In genomic region chr10:67839957-67840356, GRCh38 we compare ENCODE assay signal across 31 cellular contexts. TPM values are rescaled to one million over a fixed set of nuclear protein-coding genes. Genes with fewer than 3 reads are reported as not detected.
DNase-seq lines count a peak whose midpoint lies in the region; ATAC-seq, FAIRE-seq and TF ChIP-seq lines count a peak whose summit lies in the region.
"Had no signal": no experiment of that assay in that cellular context is flagged by ENCODE, and none has a peak within 500 bp of the region (broad histone marks: within the 10 kb centered on the region; RNA-seq: fewer than 3 reads in every experiment).

No MANE protein-coding gene starts in this region.

- no peaks in the 10 kb centered on the region for H4K20me1 ChIP-seq in astrocyte (ENCODE audit: insufficient read depth, low read length)
- H4K20me1 ChIP-seq: BLaER1 had no signal

- no peaks in the 10 kb centered on the region for H3K27me3 ChIP-seq in astrocyte (ENCODE audit: insufficient read depth, low read length)
- H3K27me3 ChIP-seq: BLaER1, body of pancreas, SJCRH30, transverse colon had no signal

- no peaks in the 10 kb centered on the region for H3K27me3 Mint-ChIP-seq in astrocyte (ENCODE audit: low read depth, unreplicated experiment)
- H3K27me3 Mint-ChIP-seq: activated CD4-positive, alpha-beta T cell treated with anti-CD3 and anti-CD28 coated beads for 36 hours; activated CD8-positive, alpha-beta T cell treated with anti-CD3 and anti-CD28 coated beads for 36 hours; stimulated activated memory B cell treated with anti-CD40 and anti-IgM and Interleukin-4, amounts not matched to agents 10 μg/mL and 1 μg/mL and 100 μg/mL, for 72 hours had no signal

- H3K79me2 ChIP-seq in astrocyte (ENCODE audit: insufficient read depth, low read length) = no peaks in the 10 kb centered on the region

- no peak overlapping the region for H3K27ac ChIP-seq in astrocyte (ENCODE audit: low read depth, low read length)
- H3K27ac ChIP-seq: BLaER1, body of pancreas, HL-60, SJCRH30, transverse colon, VCaP had no signal

- FAIRE-seq in astrocyte (lab: Jason Lieb, UNC) = no peak

- no peak for TF ChIP-seq CTCF in astrocyte (IDR thresholded peaks at IDR 0.05; ENCODE audit: insufficient read depth, low read depth, low read length)

- H3K4me1 Mint-ChIP-seq in astrocyte (ENCODE audit: low read depth, unreplicated experiment) = no peaks in the 10 kb centered on the region
- H3K4me1 Mint-ChIP-seq: stimulated activated memory B cell treated with anti-CD40 and anti-IgM and Interleukin-4, amounts not matched to agents 10 μg/mL and 1 μg/mL and 100 μg/mL, for 72 hours had no signal

- no peak overlapping the region for H3K4me2 ChIP-seq in astrocyte (ENCODE audit: low read length)
- H3K4me2 ChIP-seq: BLaER1 had no signal

- no peak overlapping the region for H3K4me3 ChIP-seq in astrocyte (ENCODE audit: insufficient read depth, low read depth, low read length)
- H3K4me3 ChIP-seq: BLaER1, body of pancreas, SJCRH30, transverse colon had no signal

- H2AFZ ChIP-seq in astrocyte (ENCODE audit: low read depth, low read length) = no peak overlapping the region

- H3K9ac ChIP-seq in astrocyte (ENCODE audit: low read length) = no peak overlapping the region
- H3K9ac ChIP-seq: BLaER1 had no signal

- H3K4me3 Mint-ChIP-seq in astrocyte (ENCODE audit: unreplicated experiment) = no peak overlapping the region
- H3K4me3 Mint-ChIP-seq: activated CD4-positive, alpha-beta T cell treated with anti-CD3 and anti-CD28 coated beads for 36 hours; activated CD8-positive, alpha-beta T cell treated with anti-CD3 and anti-CD28 coated beads for 36 hours; activated naive CD4-positive, alpha-beta T cell treated with anti-CD3 and anti-CD28 coated beads for 36 hours; activated T-helper 1 cell treated with anti-CD3 and anti-CD28 coated beads, Interleukin-12 subunit alpha, Interleukin-12 subunit beta, Interleukin-2, Interleukin-4 antibody, amounts not matched to agents 30 ng/mL and 10 ng/mL and 1 ng/mL, durations not matched to agents 14 hours and 24 hours and 36 hours; nephron; stimulated activated memory B cell treated with anti-CD40 and anti-IgM and Interleukin-4, amounts not matched to agents 10 μg/mL and 1 μg/mL and 100 μg/mL, for 72 hours had no signal

- H3K36me3 Mint-ChIP-seq in astrocyte (ENCODE audit: low read depth, unreplicated experiment) = no peaks in the 10 kb centered on the region
- H3K36me3 Mint-ChIP-seq: stimulated activated memory B cell treated with anti-CD40 and anti-IgM and Interleukin-4, amounts not matched to agents 10 μg/mL and 1 μg/mL and 100 μg/mL, for 72 hours had no signal

- H3K36me3 ChIP-seq in astrocyte (ENCODE audit: insufficient read depth, low read length) = no peaks in the 10 kb centered on the region
- H3K36me3 ChIP-seq: BLaER1, SJCRH30, transverse colon had no signal

- DNase-seq in HCEC 1CT (peak; percentile 67), NCI-H226 (peak; percentile 32), astrocyte (ENCODE audit: low read depth) (peak; percentile 36), myocyte (ENCODE audit: low read depth) (peak; percentile 5), HPDE6-E6E7 (ENCODE audit: extremely low spot score) (no peak)
- DNase-seq: activated CD4-positive, alpha-beta T cell treated with anti-CD3 and anti-CD28 coated beads for 36 hours; activated CD8-positive, alpha-beta memory T cell treated with anti-CD3 and anti-CD28 coated beads, Interleukin-2, amount 50 U/mL, for 48 hours; activated CD8-positive, alpha-beta T cell treated with anti-CD3 and anti-CD28 coated beads for 36 hours; activated naive CD4-positive, alpha-beta T cell treated with anti-CD3 and anti-CD28 coated beads for 36 hours; body of pancreas; cerebellar nuclear complex; COR-L47; DMS53; GDM1; GOT3; hippocampal formation; NCI-H1417; NCI-H2029; NCI-H526; SJCRH30; SW 1271; transverse colon had no signal

- no peak overlapping the region for H3K27ac Mint-ChIP-seq in astrocyte (ENCODE audit: unreplicated experiment)
- H3K27ac Mint-ChIP-seq: activated CD4-positive, alpha-beta T cell treated with anti-CD3 and anti-CD28 coated beads for 36 hours; activated CD8-positive, alpha-beta T cell treated with anti-CD3 and anti-CD28 coated beads for 36 hours; activated naive CD4-positive, alpha-beta T cell treated with anti-CD3 and anti-CD28 coated beads for 36 hours; activated T-helper 1 cell treated with anti-CD3 and anti-CD28 coated beads, Interleukin-12 subunit alpha, Interleukin-12 subunit beta, Interleukin-2, Interleukin-4 antibody, amounts not matched to agents 30 ng/mL and 10 ng/mL and 1 ng/mL, durations not matched to agents 14 hours and 24 hours and 36 hours; nephron; stimulated activated memory B cell treated with anti-CD40 and anti-IgM and Interleukin-4, amounts not matched to agents 10 μg/mL and 1 μg/mL and 100 μg/mL, for 72 hours had no signal

- no peaks in the 10 kb centered on the region for H3K4me1 ChIP-seq in astrocyte (ENCODE audit: insufficient read depth, low read length)
- H3K4me1 ChIP-seq: BLaER1, SJCRH30 had no signal

- no peak for ATAC-seq in GM19467 (IDR thresholded peaks at IDR 0.05; ENCODE audit: unreplicated experiment)
- ATAC-seq in HG02973 (IDR thresholded peaks at IDR 0.05; ENCODE audit: unreplicated experiment) = no peak
- ATAC-seq: activated CD4-positive, alpha-beta T cell treated with anti-CD3 and anti-CD28 coated beads for 36 hours; activated CD8-positive, alpha-beta T cell treated with anti-CD3 and anti-CD28 coated beads for 36 hours; body of pancreas; Panc1; stimulated activated memory B cell treated with anti-CD40 and anti-IgM and Interleukin-4, amounts not matched to agents 10 μg/mL and 1 μg/mL and 100 μg/mL, for 72 hours had no signal

- no peaks in the 10 kb centered on the region for H3K9me3 ChIP-seq in astrocyte (ENCODE audit: insufficient read depth, low read depth, low read length)
- H3K9me3 ChIP-seq: body of pancreas, SJCRH30, transverse colon had no signal

- H3K9me3 Mint-ChIP-seq in astrocyte (ENCODE audit: unreplicated experiment) = peaks cover 6% of the 10 kb centered on the region

RNA-seq across cellular contexts. Expression of gene DNAJC12, which starts 2.0 kb away (rescaled TPM):
- total RNA-seq in astrocyte = 1.7 and 2.1 TPM in 2 replicates
- total RNA-seq in myocyte = 5.8 and 6.0 TPM in 2 replicates
- 5.9 TPM for polyA plus RNA-seq in myocyte (2012)

RNA-seq across cellular contexts. Expression of gene SIRT1, which starts 44.5 kb away (rescaled TPM):
- total RNA-seq in astrocyte (11.8 and 13.3 TPM in 2 replicates), myocyte (15.8 and 19.2 TPM in 2 replicates)
- 5.1 TPM for polyA plus RNA-seq in myocyte (2012)
